17 cellular contexts compared by ENCODE assay signal in genomic region chr4:52990706-52991105, GRCh38.
"Had no signal": no experiment of that assay in that cellular context is flagged by ENCODE, and none has a peak within 500 bp of the region (broad histone marks: within the 10 kb centered on the region; RNA-seq: fewer than 3 reads in every experiment).

No MANE protein-coding gene starts in this region.

- H3K9me3 ChIP-seq: esophagus muscularis mucosa, gastroesophageal sphincter, heart right ventricle, left lung, lower lobe of right lung had no signal

- DNase-seq: dermis blood vessel endothelial cell; dorsolateral prefrontal cortex; effector CD4-positive, alpha-beta T cell; effector memory CD4-positive, alpha-beta T cell; foreskin keratinocyte; head of caudate nucleus; heart right ventricle; hippocampal formation; left cardiac atrium; left lung; left ventricle myocardium superior; lower lobe of right lung; mesenchymal stem cell; midbrain had no signal

- H3K36me3 ChIP-seq: esophagus muscularis mucosa, gastroesophageal sphincter, heart right ventricle, left lung, lower lobe of right lung had no signal

- ATAC-seq: foreskin keratinocyte, gastroesophageal sphincter, heart right ventricle, left cardiac atrium, left lung, left ventricle myocardium superior, lower lobe of right lung had no signal

- H3K27me3 ChIP-seq: dorsolateral prefrontal cortex, esophagus muscularis mucosa, foreskin keratinocyte, gastroesophageal sphincter, heart right ventricle, left lung had no signal

- H3K27ac ChIP-seq: coronary artery, dorsolateral prefrontal cortex, esophagus muscularis mucosa, foreskin keratinocyte, gastroesophageal sphincter, heart right ventricle, left lung, lower lobe of right lung had no signal

- H3K4me3 ChIP-seq: coronary artery, dorsolateral prefrontal cortex, esophagus muscularis mucosa, gastroesophageal sphincter, heart right ventricle, left lung, lower lobe of right lung had no signal

- H3K4me1 ChIP-seq: left lung, lower lobe of right lung had no signal
